In the genomic region with DNA sequence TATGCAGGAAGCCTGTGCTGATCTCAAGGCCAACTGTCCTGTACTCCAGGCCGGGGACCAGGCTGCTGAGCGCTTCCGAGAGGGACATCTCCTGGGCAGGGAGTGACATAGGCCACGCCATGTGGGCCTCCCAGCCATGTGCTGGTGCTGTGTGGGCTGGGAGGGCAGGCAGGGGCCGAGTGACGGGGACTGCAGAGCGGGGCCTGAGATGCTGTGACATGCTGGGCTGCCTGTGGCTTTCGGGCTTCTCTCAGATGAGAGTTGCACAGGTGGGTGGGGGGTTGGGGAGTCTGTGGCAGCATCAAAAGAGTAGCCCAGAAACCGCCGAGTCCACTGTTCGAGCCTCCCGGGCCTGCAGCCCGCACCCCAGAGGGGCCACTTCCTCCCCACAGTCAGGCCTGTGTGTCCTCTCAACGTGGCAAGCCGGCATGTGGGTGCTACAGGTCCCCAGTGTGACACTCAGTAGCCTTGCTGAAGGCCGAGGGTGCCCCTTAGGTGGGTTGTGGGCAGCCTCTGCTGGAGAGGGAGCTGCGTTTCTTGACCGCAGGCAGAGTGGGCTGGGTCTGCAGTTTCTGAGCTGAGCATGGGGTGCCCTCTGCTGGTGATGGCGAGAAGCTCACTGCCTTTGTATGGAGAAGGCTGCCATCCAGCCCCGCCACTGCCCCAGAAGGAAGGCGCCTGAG, we compare ENCODE assay signal across 1 cellular context.
A peak's percentile ranks its signal among the peaks of the same experiment; 100 is the strongest.
TF ChIP-seq lines count a peak whose summit lies in the region.

No MANE protein-coding gene starts in this region.

TF ChIP-seq in HepG2, 621 proteins besides CTCF, POLR2A, EP300 and RAD21 (continued from another document and continues in another):
- TF ChIP-seq, protein P1, sequence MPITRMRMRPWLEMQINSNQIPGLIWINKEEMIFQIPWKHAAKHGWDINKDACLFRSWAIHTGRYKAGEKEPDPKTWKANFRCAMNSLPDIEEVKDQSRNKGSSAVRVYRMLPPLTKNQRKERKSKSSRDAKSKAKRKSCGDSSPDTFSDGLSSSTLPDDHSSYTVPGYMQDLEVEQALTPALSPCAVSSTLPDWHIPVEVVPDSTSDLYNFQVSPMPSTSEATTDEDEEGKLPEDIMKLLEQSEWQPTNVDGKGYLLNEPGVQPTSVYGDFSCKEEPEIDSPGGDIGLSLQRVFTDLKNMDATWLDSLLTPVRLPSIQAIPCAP (CRISPR knock-in tag; IDR thresholded peaks at IDR 0.05; ENCODE audit: low read depth) = no peak
- TF ChIP-seq AHR (CRISPR knock-in tag; IDR thresholded peaks at IDR 0.05) (no peak), NFE2L1 (CRISPR knock-in tag; IDR thresholded peaks at IDR 0.05; ENCODE audit: borderline replicate concordance) (no peak), ZNF839 (CRISPR knock-in tag; IDR thresholded peaks at IDR 0.05; ENCODE audit: borderline replicate concordance) (no peak), ZNF10 (CRISPR knock-in tag; IDR thresholded peaks at IDR 0.05; ENCODE audit: borderline replicate concordance, low read depth) (no peak), MAFK (conservative IDR thresholded peaks at IDR 0.05 in 1 of 2, IDR thresholded peaks at IDR 0.05 in 1 of 2; ENCODE audit: low read length in 2 of 2) (no peak), ZNF75D (CRISPR knock-in tag; IDR thresholded peaks at IDR 0.05; ENCODE audit: borderline replicate concordance) (no peak), STAG1 (CRISPR knock-in tag; IDR thresholded peaks at IDR 0.05) (peak; percentile 95), HMGA1 (CRISPR knock-in tag; conservative IDR thresholded peaks at IDR 0.05) (no peak), PCBP1 (IDR thresholded peaks at IDR 0.05; ENCODE audit: borderline replicate concordance, low read depth, low read length) (no peak), ZNF713 (CRISPR knock-in tag; IDR thresholded peaks at IDR 0.05) (no peak), PHF20 (CRISPR knock-in tag; IDR thresholded peaks at IDR 0.05) (no peak), ZNF546 (CRISPR knock-in tag; conservative IDR thresholded peaks at IDR 0.05) (no peak), NRL (CRISPR knock-in tag; IDR thresholded peaks at IDR 0.05; ENCODE audit: borderline replicate concordance) (no peak), ZNF670 (CRISPR knock-in tag; IDR thresholded peaks at IDR 0.05; ENCODE audit: borderline replicate concordance) (no peak), TARDBP (CRISPR knock-in tag; IDR thresholded peaks at IDR 0.05) (no peak), MLXIP (CRISPR knock-in tag; IDR thresholded peaks at IDR 0.05; ENCODE audit: borderline replicate concordance) (no peak), FOXC1 (CRISPR knock-in tag; IDR thresholded peaks at IDR 0.05; ENCODE audit: borderline replicate concordance) (peak; percentile 60; the same call in 1 of the 2 replicates), ZNF672 (CRISPR knock-in tag; IDR thresholded peaks at IDR 0.05) (no peak), MAF1 (CRISPR knock-in tag; IDR thresholded peaks at IDR 0.05; ENCODE audit: borderline replicate concordance) (0 out of 2 replicates have a peak, but pooled peaks have one; percentile 21), TRIM22 (IDR thresholded peaks at IDR 0.05) (no peak), MED8 (CRISPR knock-in tag; IDR thresholded peaks at IDR 0.05; ENCODE audit: insufficient replicate concordance) (no peak), TIGD3 (CRISPR knock-in tag; IDR thresholded peaks at IDR 0.05; ENCODE audit: borderline replicate concordance) (no peak), ZNF367 (CRISPR knock-in tag; IDR thresholded peaks at IDR 0.05; ENCODE audit: borderline replicate concordance) (no peak), SALL2 (CRISPR knock-in tag; IDR thresholded peaks at IDR 0.05) (no peak), KLF12 (CRISPR knock-in tag; IDR thresholded peaks at IDR 0.05; ENCODE audit: borderline replicate concordance) (no peak), TEAD3 (CRISPR knock-in tag; optimal IDR thresholded peaks at IDR 0.05; ENCODE audit: borderline replicate concordance) (no peak), ZNF354B (CRISPR knock-in tag; IDR thresholded peaks at IDR 0.05) (no peak)
- TF ChIP-seq, protein P2, sequence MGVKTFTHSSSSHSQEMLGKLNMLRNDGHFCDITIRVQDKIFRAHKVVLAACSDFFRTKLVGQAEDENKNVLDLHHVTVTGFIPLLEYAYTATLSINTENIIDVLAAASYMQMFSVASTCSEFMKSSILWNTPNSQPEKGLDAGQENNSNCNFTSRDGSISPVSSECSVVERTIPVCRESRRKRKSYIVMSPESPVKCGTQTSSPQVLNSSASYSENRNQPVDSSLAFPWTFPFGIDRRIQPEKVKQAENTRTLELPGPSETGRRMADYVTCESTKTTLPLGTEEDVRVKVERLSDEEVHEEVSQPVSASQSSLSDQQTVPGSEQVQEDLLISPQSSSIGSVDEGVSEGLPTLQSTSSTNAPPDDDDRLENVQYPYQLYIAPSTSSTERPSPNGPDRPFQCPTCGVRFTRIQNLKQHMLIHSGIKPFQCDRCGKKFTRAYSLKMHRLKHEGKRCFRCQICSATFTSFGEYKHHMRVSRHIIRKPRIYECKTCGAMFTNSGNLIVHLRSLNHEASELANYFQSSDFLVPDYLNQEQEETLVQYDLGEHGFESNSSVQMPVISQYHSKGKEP (CRISPR knock-in tag; IDR thresholded peaks at IDR 0.05) = 0 out of 2 replicates have a peak, but pooled peaks have one; percentile 40
- TF ChIP-seq, protein P3, sequence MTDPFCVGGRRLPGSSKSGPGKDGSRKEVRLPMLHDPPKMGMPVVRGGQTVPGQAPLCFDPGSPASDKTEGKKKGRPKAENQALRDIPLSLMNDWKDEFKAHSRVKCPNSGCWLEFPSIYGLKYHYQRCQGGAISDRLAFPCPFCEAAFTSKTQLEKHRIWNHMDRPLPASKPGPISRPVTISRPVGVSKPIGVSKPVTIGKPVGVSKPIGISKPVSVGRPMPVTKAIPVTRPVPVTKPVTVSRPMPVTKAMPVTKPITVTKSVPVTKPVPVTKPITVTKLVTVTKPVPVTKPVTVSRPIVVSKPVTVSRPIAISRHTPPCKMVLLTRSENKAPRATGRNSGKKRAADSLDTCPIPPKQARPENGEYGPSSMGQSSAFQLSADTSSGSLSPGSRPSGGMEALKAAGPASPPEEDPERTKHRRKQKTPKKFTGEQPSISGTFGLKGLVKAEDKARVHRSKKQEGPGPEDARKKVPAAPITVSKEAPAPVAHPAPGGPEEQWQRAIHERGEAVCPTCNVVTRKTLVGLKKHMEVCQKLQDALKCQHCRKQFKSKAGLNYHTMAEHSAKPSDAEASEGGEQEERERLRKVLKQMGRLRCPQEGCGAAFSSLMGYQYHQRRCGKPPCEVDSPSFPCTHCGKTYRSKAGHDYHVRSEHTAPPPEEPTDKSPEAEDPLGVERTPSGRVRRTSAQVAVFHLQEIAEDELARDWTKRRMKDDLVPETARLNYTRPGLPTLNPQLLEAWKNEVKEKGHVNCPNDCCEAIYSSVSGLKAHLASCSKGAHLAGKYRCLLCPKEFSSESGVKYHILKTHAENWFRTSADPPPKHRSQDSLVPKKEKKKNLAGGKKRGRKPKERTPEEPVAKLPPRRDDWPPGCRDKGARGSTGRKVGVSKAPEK (CRISPR knock-in tag; IDR thresholded peaks at IDR 0.05; ENCODE audit: borderline replicate concordance) = no peak
- TF ChIP-seq, protein P4, sequence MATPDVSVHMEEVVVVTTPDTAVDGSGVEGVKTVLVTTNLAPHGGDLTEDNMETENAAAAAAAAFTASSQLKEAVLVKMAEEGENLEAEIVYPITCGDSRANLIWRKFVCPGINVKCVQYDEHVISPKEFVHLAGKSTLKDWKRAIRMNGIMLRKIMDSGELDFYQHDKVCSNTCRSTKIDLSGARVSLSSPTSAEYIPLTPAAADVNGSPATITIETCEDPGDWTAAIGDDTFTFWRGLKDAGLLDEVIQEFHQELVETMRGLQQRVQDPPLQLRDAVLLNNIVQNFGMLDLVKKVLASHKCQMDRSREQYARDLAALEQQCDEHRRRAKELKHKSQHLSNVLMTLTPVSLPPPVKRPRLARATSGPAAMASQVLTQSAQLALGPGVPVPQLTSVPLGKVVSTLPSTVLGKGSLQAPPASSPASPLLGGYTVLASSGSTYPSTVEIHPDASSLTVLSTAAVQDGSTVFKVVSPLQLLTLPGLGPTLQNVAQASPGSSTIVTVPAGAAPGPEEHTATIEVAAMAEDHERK (CRISPR knock-in tag; IDR thresholded peaks at IDR 0.05; ENCODE audit: low read depth) = no peak
- TF ChIP-seq, protein P5, sequence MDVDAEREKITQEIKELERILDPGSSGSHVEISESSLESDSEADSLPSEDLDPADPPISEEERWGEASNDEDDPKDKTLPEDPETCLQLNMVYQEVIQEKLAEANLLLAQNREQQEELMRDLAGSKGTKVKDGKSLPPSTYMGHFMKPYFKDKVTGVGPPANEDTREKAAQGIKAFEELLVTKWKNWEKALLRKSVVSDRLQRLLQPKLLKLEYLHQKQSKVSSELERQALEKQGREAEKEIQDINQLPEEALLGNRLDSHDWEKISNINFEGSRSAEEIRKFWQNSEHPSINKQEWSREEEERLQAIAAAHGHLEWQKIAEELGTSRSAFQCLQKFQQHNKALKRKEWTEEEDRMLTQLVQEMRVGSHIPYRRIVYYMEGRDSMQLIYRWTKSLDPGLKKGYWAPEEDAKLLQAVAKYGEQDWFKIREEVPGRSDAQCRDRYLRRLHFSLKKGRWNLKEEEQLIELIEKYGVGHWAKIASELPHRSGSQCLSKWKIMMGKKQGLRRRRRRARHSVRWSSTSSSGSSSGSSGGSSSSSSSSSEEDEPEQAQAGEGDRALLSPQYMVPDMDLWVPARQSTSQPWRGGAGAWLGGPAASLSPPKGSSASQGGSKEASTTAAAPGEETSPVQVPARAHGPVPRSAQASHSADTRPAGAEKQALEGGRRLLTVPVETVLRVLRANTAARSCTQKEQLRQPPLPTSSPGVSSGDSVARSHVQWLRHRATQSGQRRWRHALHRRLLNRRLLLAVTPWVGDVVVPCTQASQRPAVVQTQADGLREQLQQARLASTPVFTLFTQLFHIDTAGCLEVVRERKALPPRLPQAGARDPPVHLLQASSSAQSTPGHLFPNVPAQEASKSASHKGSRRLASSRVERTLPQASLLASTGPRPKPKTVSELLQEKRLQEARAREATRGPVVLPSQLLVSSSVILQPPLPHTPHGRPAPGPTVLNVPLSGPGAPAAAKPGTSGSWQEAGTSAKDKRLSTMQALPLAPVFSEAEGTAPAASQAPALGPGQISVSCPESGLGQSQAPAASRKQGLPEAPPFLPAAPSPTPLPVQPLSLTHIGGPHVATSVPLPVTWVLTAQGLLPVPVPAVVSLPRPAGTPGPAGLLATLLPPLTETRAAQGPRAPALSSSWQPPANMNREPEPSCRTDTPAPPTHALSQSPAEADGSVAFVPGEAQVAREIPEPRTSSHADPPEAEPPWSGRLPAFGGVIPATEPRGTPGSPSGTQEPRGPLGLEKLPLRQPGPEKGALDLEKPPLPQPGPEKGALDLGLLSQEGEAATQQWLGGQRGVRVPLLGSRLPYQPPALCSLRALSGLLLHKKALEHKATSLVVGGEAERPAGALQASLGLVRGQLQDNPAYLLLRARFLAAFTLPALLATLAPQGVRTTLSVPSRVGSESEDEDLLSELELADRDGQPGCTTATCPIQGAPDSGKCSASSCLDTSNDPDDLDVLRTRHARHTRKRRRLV (CRISPR knock-in tag; IDR thresholded peaks at IDR 0.05) = no peak
- TF ChIP-seq, protein P6, sequence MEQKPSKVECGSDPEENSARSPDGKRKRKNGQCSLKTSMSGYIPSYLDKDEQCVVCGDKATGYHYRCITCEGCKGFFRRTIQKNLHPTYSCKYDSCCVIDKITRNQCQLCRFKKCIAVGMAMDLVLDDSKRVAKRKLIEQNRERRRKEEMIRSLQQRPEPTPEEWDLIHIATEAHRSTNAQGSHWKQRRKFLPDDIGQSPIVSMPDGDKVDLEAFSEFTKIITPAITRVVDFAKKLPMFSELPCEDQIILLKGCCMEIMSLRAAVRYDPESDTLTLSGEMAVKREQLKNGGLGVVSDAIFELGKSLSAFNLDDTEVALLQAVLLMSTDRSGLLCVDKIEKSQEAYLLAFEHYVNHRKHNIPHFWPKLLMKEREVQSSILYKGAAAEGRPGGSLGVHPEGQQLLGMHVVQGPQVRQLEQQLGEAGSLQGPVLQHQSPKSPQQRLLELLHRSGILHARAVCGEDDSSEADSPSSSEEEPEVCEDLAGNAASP (CRISPR knock-in tag; IDR thresholded peaks at IDR 0.05; ENCODE audit: borderline replicate concordance) = no peak
